Comparison of ENCODE assay signal across 1 cellular context in the genomic region with DNA sequence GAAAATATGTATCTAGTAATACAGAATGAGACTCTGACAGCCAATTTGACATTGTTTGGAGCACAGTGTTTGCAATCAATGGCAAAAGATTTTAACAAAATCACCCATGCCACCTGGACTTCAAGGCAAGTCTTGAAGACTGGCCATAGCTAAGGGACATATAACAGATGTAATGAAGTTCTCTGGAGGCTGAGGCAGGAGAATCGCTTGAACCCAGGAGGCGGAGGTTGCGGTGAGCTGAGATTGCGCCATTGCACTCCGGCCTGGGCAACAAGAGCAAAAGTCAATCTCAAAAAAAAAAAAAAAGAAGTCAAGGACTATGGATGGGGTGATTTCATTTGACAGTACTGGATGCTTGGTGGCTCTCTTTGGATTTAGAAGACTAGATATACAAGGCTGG.
TF ChIP-seq lines count a peak whose summit lies in the region.

No MANE protein-coding gene starts in this region.

TF ChIP-seq in HepG2, 621 proteins besides CTCF, POLR2A, EP300 and RAD21 (continues in another document):
- TF ChIP-seq ADNP (CRISPR knock-in tag; IDR thresholded peaks at IDR 0.05) (0 out of 2 replicates have a peak, but pooled peaks have one; percentile 11), MEF2D (CRISPR knock-in tag; IDR thresholded peaks at IDR 0.05) (no peak), MED13 (CRISPR knock-in tag; IDR thresholded peaks at IDR 0.05) (no peak), GFI1 (CRISPR knock-in tag; IDR thresholded peaks at IDR 0.05; ENCODE audit: borderline replicate concordance) (peak; percentile 82), ZNF781 (CRISPR knock-in tag; IDR thresholded peaks at IDR 0.05; ENCODE audit: borderline replicate concordance, not compliant biosample characterization) (no peak), ZNF777 (CRISPR knock-in tag; IDR thresholded peaks at IDR 0.05) (no peak), DPF2 (CRISPR knock-in tag; IDR thresholded peaks at IDR 0.05; ENCODE audit: borderline replicate concordance, low read depth) (no peak), NFYC (CRISPR knock-in tag; IDR thresholded peaks at IDR 0.05) (no peak), U2AF2 (IDR thresholded peaks at IDR 0.05; ENCODE audit: low read depth, low read length) (no peak), ZNF891 (CRISPR knock-in tag; IDR thresholded peaks at IDR 0.05) (no peak), CENPX (CRISPR knock-in tag; IDR thresholded peaks at IDR 0.05) (no peak), GTF2F1 (IDR thresholded peaks at IDR 0.05; ENCODE audit: low read length) (no peak), ZNF850 (CRISPR knock-in tag; conservative IDR thresholded peaks at IDR 0.05) (no peak), FOXP1 (IDR thresholded peaks at IDR 0.05) (no peak), FOXP1 (CRISPR knock-in tag; IDR thresholded peaks at IDR 0.05) (no peak), SSRP1 (CRISPR knock-in tag; IDR thresholded peaks at IDR 0.05) (no peak)
- TF ChIP-seq, protein P1, sequence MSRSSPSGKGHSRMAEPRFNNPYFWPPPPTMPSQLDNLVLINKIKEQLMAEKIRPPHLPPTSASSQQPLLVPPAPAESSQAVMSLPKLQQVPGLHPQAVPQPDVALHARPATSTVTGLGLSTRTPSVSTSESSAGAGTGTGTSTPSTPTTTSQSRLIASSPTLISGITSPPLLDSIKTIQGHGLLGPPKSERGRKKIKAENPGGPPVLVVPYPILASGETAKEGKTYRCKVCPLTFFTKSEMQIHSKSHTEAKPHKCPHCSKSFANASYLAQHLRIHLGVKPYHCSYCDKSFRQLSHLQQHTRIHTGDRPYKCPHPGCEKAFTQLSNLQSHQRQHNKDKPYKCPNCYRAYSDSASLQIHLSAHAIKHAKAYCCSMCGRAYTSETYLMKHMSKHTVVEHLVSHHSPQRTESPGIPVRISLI (CRISPR knock-in tag; IDR thresholded peaks at IDR 0.05; ENCODE audit: borderline replicate concordance) = peak; percentile 47; the same call in 1 of the 2 replicates
- TF ChIP-seq, protein P2, sequence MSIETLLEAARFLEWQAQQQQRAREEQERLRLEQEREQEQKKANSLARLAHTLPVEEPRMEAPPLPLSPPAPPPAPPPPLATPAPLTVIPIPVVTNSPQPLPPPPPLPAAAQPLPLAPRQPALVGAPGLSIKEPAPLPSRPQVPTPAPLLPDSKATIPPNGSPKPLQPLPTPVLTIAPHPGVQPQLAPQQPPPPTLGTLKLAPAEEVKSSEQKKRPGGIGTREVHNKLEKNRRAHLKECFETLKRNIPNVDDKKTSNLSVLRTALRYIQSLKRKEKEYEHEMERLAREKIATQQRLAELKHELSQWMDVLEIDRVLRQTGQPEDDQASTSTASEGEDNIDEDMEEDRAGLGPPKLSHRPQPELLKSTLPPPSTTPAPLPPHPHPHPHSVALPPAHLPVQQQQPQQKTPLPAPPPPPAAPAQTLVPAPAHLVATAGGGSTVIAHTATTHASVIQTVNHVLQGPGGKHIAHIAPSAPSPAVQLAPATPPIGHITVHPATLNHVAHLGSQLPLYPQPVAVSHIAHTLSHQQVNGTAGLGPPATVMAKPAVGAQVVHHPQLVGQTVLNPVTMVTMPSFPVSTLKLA (IDR thresholded peaks at IDR 0.05) = no peak
- TF ChIP-seq, protein P3, sequence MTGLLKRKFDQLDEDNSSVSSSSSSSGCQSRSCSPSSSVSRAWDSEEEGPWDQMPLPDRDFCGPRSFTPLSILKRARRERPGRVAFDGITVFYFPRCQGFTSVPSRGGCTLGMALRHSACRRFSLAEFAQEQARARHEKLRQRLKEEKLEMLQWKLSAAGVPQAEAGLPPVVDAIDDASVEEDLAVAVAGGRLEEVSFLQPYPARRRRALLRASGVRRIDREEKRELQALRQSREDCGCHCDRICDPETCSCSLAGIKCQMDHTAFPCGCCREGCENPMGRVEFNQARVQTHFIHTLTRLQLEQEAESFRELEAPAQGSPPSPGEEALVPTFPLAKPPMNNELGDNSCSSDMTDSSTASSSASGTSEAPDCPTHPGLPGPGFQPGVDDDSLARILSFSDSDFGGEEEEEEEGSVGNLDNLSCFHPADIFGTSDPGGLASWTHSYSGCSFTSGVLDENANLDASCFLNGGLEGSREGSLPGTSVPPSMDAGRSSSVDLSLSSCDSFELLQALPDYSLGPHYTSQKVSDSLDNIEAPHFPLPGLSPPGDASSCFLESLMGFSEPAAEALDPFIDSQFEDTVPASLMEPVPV (CRISPR knock-in tag; IDR thresholded peaks at IDR 0.05) = no peak
- TF ChIP-seq, protein P4, sequence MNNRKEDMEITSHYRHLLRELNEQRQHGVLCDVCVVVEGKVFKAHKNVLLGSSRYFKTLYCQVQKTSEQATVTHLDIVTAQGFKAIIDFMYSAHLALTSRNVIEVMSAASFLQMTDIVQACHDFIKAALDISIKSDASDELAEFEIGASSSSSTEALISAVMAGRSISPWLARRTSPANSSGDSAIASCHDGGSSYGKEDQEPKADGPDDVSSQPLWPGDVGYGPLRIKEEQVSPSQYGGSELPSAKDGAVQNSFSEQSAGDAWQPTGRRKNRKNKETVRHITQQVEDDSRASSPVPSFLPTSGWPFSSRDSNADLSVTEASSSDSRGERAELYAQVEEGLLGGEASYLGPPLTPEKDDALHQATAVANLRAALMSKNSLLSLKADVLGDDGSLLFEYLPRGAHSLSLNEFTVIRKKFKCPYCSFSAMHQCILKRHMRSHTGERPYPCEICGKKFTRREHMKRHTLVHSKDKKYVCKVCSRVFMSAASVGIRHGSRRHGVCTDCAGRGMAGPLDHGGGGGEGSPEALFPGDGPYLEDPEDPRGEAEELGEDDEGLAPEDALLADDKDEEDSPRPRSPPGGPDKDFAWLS (CRISPR knock-in tag; IDR thresholded peaks at IDR 0.05; ENCODE audit: borderline replicate concordance) = no peak
- TF ChIP-seq, protein P5, sequence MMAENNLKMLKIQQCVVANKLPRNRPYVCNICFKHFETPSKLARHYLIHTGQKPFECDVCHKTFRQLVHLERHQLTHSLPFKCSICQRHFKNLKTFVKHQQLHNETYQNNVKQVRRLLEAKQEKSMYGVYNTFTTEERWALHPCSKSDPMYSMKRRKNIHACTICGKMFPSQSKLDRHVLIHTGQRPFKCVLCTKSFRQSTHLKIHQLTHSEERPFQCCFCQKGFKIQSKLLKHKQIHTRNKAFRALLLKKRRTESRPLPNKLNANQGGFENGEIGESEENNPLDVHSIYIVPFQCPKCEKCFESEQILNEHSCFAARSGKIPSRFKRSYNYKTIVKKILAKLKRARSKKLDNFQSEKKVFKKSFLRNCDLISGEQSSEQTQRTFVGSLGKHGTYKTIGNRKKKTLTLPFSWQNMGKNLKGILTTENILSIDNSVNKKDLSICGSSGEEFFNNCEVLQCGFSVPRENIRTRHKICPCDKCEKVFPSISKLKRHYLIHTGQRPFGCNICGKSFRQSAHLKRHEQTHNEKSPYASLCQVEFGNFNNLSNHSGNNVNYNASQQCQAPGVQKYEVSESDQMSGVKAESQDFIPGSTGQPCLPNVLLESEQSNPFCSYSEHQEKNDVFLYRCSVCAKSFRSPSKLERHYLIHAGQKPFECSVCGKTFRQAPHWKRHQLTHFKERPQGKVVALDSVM (CRISPR knock-in tag; IDR thresholded peaks at IDR 0.05) = peak; percentile 98
- TF ChIP-seq, protein P6, sequence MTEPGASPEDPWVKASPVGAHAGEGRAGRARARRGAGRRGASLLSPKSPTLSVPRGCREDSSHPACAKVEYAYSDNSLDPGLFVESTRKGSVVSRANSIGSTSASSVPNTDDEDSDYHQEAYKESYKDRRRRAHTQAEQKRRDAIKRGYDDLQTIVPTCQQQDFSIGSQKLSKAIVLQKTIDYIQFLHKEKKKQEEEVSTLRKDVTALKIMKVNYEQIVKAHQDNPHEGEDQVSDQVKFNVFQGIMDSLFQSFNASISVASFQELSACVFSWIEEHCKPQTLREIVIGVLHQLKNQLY (CRISPR knock-in tag; IDR thresholded peaks at IDR 0.05) = no peak
- TF ChIP-seq, protein P7, sequence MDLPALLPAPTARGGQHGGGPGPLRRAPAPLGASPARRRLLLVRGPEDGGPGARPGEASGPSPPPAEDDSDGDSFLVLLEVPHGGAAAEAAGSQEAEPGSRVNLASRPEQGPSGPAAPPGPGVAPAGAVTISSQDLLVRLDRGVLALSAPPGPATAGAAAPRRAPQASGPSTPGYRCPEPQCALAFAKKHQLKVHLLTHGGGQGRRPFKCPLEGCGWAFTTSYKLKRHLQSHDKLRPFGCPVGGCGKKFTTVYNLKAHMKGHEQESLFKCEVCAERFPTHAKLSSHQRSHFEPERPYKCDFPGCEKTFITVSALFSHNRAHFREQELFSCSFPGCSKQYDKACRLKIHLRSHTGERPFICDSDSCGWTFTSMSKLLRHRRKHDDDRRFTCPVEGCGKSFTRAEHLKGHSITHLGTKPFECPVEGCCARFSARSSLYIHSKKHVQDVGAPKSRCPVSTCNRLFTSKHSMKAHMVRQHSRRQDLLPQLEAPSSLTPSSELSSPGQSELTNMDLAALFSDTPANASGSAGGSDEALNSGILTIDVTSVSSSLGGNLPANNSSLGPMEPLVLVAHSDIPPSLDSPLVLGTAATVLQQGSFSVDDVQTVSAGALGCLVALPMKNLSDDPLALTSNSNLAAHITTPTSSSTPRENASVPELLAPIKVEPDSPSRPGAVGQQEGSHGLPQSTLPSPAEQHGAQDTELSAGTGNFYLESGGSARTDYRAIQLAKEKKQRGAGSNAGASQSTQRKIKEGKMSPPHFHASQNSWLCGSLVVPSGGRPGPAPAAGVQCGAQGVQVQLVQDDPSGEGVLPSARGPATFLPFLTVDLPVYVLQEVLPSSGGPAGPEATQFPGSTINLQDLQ (CRISPR knock-in tag; IDR thresholded peaks at IDR 0.05) = no peak
- TF ChIP-seq, protein P8, sequence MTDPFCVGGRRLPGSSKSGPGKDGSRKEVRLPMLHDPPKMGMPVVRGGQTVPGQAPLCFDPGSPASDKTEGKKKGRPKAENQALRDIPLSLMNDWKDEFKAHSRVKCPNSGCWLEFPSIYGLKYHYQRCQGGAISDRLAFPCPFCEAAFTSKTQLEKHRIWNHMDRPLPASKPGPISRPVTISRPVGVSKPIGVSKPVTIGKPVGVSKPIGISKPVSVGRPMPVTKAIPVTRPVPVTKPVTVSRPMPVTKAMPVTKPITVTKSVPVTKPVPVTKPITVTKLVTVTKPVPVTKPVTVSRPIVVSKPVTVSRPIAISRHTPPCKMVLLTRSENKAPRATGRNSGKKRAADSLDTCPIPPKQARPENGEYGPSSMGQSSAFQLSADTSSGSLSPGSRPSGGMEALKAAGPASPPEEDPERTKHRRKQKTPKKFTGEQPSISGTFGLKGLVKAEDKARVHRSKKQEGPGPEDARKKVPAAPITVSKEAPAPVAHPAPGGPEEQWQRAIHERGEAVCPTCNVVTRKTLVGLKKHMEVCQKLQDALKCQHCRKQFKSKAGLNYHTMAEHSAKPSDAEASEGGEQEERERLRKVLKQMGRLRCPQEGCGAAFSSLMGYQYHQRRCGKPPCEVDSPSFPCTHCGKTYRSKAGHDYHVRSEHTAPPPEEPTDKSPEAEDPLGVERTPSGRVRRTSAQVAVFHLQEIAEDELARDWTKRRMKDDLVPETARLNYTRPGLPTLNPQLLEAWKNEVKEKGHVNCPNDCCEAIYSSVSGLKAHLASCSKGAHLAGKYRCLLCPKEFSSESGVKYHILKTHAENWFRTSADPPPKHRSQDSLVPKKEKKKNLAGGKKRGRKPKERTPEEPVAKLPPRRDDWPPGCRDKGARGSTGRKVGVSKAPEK (CRISPR knock-in tag; IDR thresholded peaks at IDR 0.05; ENCODE audit: borderline replicate concordance) = no peak
- TF ChIP-seq, protein P9, sequence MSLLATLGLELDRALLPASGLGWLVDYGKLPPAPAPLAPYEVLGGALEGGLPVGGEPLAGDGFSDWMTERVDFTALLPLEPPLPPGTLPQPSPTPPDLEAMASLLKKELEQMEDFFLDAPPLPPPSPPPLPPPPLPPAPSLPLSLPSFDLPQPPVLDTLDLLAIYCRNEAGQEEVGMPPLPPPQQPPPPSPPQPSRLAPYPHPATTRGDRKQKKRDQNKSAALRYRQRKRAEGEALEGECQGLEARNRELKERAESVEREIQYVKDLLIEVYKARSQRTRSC (CRISPR knock-in tag; IDR thresholded peaks at IDR 0.05; ENCODE audit: low read depth) = no peak
- TF ChIP-seq, protein P10, sequence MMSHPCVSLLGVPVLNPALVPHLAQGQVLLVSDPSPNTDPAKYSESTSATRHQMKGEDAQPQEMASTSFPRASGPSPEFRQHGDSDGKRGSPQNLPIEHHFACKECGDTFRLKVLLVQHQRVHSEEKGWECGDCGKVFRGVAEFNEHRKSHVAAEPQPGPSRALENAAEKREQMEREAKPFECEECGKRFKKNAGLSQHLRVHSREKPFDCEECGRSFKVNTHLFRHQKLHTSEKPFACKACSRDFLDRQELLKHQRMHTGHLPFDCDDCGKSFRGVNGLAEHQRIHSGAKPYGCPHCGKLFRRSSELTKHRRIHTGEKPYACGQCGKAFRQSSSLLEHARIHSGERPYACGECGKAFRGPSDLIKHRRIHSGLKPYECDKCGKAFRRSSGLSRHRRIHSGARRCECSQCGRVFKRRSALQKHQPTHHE (CRISPR knock-in tag; IDR thresholded peaks at IDR 0.05; ENCODE audit: borderline replicate concordance) = no peak
- TF ChIP-seq, protein P11, sequence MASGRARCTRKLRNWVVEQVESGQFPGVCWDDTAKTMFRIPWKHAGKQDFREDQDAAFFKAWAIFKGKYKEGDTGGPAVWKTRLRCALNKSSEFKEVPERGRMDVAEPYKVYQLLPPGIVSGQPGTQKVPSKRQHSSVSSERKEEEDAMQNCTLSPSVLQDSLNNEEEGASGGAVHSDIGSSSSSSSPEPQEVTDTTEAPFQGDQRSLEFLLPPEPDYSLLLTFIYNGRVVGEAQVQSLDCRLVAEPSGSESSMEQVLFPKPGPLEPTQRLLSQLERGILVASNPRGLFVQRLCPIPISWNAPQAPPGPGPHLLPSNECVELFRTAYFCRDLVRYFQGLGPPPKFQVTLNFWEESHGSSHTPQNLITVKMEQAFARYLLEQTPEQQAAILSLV (CRISPR knock-in tag; IDR thresholded peaks at IDR 0.05; ENCODE audit: borderline replicate concordance) = no peak
- TF ChIP-seq, protein P12, sequence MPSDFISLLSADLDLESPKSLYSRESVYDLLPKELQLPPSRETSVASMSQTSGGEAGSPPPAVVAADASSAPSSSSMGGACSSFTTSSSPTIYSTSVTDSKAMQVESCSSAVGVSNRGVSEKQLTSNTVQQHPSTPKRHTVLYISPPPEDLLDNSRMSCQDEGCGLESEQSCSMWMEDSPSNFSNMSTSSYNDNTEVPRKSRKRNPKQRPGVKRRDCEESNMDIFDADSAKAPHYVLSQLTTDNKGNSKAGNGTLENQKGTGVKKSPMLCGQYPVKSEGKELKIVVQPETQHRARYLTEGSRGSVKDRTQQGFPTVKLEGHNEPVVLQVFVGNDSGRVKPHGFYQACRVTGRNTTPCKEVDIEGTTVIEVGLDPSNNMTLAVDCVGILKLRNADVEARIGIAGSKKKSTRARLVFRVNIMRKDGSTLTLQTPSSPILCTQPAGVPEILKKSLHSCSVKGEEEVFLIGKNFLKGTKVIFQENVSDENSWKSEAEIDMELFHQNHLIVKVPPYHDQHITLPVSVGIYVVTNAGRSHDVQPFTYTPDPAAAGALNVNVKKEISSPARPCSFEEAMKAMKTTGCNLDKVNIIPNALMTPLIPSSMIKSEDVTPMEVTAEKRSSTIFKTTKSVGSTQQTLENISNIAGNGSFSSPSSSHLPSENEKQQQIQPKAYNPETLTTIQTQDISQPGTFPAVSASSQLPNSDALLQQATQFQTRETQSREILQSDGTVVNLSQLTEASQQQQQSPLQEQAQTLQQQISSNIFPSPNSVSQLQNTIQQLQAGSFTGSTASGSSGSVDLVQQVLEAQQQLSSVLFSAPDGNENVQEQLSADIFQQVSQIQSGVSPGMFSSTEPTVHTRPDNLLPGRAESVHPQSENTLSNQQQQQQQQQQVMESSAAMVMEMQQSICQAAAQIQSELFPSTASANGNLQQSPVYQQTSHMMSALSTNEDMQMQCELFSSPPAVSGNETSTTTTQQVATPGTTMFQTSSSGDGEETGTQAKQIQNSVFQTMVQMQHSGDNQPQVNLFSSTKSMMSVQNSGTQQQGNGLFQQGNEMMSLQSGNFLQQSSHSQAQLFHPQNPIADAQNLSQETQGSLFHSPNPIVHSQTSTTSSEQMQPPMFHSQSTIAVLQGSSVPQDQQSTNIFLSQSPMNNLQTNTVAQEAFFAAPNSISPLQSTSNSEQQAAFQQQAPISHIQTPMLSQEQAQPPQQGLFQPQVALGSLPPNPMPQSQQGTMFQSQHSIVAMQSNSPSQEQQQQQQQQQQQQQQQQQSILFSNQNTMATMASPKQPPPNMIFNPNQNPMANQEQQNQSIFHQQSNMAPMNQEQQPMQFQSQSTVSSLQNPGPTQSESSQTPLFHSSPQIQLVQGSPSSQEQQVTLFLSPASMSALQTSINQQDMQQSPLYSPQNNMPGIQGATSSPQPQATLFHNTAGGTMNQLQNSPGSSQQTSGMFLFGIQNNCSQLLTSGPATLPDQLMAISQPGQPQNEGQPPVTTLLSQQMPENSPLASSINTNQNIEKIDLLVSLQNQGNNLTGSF (CRISPR knock-in tag; IDR thresholded peaks at IDR 0.05) = no peak
